ENCODE assay signal across 8 cellular contexts in the genomic region with DNA sequence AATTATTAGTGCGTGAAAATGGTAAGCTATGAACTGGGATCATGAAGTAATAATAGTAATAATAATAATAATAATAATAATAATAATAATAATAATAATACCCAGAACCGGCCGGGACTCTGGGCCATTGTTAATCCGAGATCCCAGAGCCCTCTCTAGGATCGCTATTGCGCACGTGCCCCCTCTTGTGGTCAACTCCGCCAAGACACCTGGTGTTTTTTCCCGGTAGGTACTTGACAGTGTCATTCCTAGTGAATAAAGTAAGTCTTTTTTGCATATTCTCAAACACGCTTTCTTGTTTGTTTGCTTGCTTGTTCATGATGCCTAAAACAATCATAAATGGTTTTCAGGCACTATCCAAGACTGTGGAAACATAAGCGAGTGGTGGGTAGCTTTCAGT.
DNase-seq lines count a peak whose midpoint lies in the region; ATAC-seq, FAIRE-seq and TF ChIP-seq lines count a peak whose summit lies in the region.
"Not testable (repeated sequence)": the region's sequence is repeated elsewhere in the genome, so short reads cannot be mapped to it uniquely, and the experiment has no call there.

No MANE protein-coding gene starts in this region.

- H3K4me1 ChIP-seq in Loucy (ENCODE audit: insufficient read depth, low read length, poor library complexity, severe bottlenecking); RWPE2 (ENCODE audit: insufficient read depth, poor library complexity, severe bottlenecking): not testable (repeated sequence)

- not testable (repeated sequence) for H3K4me2 ChIP-seq in Loucy (ENCODE audit: low read depth, low read length, poor library complexity, severe bottlenecking)

- not testable (repeated sequence) for H2AFZ ChIP-seq in Loucy (ENCODE audit: low read length)

- TF ChIP-seq CTCF in Loucy (conservative IDR thresholded peaks at IDR 0.05; ENCODE audit: low read length) = peak; percentile 56
- peak; percentile 10 for TF ChIP-seq CTCF in RWPE2 (IDR thresholded peaks at IDR 0.05; ENCODE audit: poor library complexity, severe bottlenecking)
- TF ChIP-seq CTCF in foreskin fibroblast (IDR thresholded peaks at IDR 0.05; ENCODE audit: low read depth, low read length) = peak; percentile 7

- DNase-seq in COR-L47 (lab: John Stamatoyannopoulos, UW) (peak; percentile 10), H54 (ENCODE audit: insufficient read length, low spot score) (peak; percentile 2), mucosa of gallbladder (ENCODE audit: low spot score) (peak; percentile 30)
- DNase-seq in RWPE2 (ENCODE audit: low spot score); foreskin fibroblast: not testable (repeated sequence)
- peak; percentile 68 for DNase-seq in activated effector memory CD4-positive, alpha-beta T cell treated with anti-CD3 and anti-CD28 coated beads, Interleukin-2, amount 50 U/mL, for 16 hours
- DNase-seq in stimulated activated naive CD4-positive, alpha-beta T cell treated with Interleukin-2 at 50 U/mL for 16 hours (lab: John Stamatoyannopoulos, UW) = peak; percentile 15

- not testable (repeated sequence) for H3K36me3 ChIP-seq in Loucy (ENCODE audit: insufficient read depth, low read length); RWPE2 (ENCODE audit: low read depth)

- not testable (repeated sequence) for H3K4me3 ChIP-seq in Loucy (ENCODE audit: low read length, poor library complexity, severe bottlenecking); RWPE2 (ENCODE audit: severe bottlenecking); foreskin fibroblast (ENCODE audit: low read depth in 1 of 2, low read length in 2 of 2)

- H3K27me3 ChIP-seq in Loucy (ENCODE audit: insufficient read depth, low read length, poor library complexity, severe bottlenecking); RWPE2 (ENCODE audit: insufficient read depth, poor library complexity, severe bottlenecking): not testable (repeated sequence)

- H3K9me2 ChIP-seq in Loucy (replicated peaks; ENCODE audit: low read depth, low read length) = not testable (repeated sequence)

- H3K79me2 ChIP-seq in Loucy (ENCODE audit: insufficient read depth, low read length) = not testable (repeated sequence)

- not testable (repeated sequence) for H3K9ac ChIP-seq in Loucy (ENCODE audit: low read depth, low read length, poor library complexity, severe bottlenecking)

- not testable (repeated sequence) for H3K27ac ChIP-seq in RWPE2 (ENCODE audit: poor library complexity, severe bottlenecking)

- not testable (repeated sequence) for H3K9me3 ChIP-seq in Loucy (ENCODE audit: insufficient read depth, low read depth, low read length); RWPE2 (ENCODE audit: severe bottlenecking)

- not testable (repeated sequence) for H4K20me1 ChIP-seq in Loucy (ENCODE audit: insufficient read depth, low read length, poor library complexity, severe bottlenecking)

- ATAC-seq in RWPE2 (ENCODE audit: low read depth) = peak; percentile 52; the same call in 1 of the 3 replicates

- H3F3A ChIP-seq in Loucy (ENCODE audit: low read depth) = not testable (repeated sequence)

- FAIRE-seq in H54 (lab: Jason Lieb, UNC) = not testable (repeated sequence)

- not testable (repeated sequence) for TF ChIP-seq POLR2A in H54 (IDR thresholded peaks at IDR 0.05; ENCODE audit: low read depth, low read length)
